ENCODE assay signal across 1 cellular context in the genomic region with DNA sequence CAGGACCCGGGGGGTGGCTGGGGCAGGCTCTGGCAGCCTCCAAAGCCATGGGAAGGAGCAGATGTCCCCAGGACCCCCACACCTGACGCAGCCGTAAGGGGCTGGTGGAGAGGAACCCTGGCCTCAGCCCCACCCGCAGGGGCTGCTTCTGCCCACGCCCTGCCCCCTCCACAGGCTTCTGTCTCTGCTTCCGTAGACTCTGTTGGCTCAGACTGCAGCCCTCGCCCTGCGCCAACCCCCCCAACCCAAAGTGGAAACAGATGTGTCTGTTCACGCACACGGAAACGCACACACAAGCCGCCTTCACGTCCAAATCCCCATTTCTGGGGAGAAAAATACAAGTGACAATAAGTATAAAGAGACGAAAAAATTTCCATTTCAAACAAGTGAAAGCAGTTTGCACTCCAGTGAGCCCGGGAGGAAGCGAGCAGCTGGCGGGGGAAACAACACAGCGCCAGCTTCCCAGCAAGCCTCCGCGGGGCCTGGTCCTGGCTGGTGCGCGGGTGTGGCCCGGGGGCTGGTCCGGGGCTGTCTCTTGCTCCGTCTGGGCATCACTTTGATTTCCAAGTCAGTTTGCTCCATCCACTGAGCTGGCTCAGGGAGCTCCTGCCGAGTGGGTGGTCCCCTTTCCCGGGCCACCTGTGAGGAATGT.
TF ChIP-seq lines count a peak whose summit lies in the region.

No MANE protein-coding gene starts in this region.

TF ChIP-seq in IMR-90, 13 proteins besides CTCF, POLR2A, EP300 and RAD21 (continued from another document):
- TF ChIP-seq, protein P1, sequence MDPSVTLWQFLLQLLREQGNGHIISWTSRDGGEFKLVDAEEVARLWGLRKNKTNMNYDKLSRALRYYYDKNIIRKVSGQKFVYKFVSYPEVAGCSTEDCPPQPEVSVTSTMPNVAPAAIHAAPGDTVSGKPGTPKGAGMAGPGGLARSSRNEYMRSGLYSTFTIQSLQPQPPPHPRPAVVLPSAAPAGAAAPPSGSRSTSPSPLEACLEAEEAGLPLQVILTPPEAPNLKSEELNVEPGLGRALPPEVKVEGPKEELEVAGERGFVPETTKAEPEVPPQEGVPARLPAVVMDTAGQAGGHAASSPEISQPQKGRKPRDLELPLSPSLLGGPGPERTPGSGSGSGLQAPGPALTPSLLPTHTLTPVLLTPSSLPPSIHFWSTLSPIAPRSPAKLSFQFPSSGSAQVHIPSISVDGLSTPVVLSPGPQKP (IDR thresholded peaks at IDR 0.05; ENCODE audit: borderline replicate concordance, low read depth, low read length): no peak
- TF ChIP-seq CHD1 (IDR thresholded peaks at IDR 0.05; ENCODE audit: low read depth, low read length): no peak
- TF ChIP-seq, protein P2, sequence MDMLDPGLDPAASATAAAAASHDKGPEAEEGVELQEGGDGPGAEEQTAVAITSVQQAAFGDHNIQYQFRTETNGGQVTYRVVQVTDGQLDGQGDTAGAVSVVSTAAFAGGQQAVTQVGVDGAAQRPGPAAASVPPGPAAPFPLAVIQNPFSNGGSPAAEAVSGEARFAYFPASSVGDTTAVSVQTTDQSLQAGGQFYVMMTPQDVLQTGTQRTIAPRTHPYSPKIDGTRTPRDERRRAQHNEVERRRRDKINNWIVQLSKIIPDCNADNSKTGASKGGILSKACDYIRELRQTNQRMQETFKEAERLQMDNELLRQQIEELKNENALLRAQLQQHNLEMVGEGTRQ (IDR thresholded peaks at IDR 0.05; ENCODE audit: low read depth, low read length): no peak
